31 cellular contexts compared by ENCODE assay signal in the genomic region with DNA sequence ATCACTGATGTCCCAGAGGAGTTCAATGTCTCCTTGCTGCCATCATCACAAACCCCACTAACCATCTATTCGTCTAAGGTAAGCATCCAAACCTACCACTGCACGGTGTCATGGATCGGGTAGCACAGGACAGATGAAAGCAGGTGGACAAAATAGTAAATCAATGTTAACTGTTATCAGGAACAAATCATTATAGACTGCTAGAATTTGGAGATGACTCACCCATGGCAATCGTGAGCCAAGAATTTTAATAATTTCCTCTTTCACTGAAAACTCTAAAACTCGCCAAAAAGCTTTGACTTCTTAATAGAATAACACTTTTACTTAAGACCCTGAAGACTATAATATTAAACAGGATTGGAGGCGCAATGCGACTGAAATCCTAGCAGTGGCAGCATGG. TPM values are rescaled to one million over a fixed set of nuclear protein-coding genes. Genes with fewer than 3 reads are reported as not detected.
DNase-seq lines count a peak whose midpoint lies in the region; ATAC-seq, FAIRE-seq and TF ChIP-seq lines count a peak whose summit lies in the region.
"Had no signal": no experiment of that assay in that cellular context is flagged by ENCODE, and none has a peak within 500 bp of the region (broad histone marks: within the 10 kb centered on the region; RNA-seq: fewer than 3 reads in every experiment).

No MANE protein-coding gene starts in this region.

- no peaks in the 10 kb centered on the region for H3K9me3 ChIP-seq in right lobe of liver
- H3K9me3 ChIP-seq in HepG2 (ENCODE audit: low read length): 0 out of 2 replicates have a peak, but pooled peaks cover 3% of the 10 kb centered on the region
- H3K9me3 ChIP-seq in ascending aorta: no peaks in the 10 kb centered on the region
- H3K9me3 ChIP-seq: breast epithelium, MG63, upper lobe of right lung had no signal

- no peak overlapping the region for H3K4me2 ChIP-seq in HepG2 (ENCODE audit: low read depth, low read length)

- ATAC-seq in right lobe of liver: peak in 3 of 4 donors; percentile 25 to 74 (median 37)
- ATAC-seq in HepG2: no peak
- no peak for ATAC-seq in GM18861 (IDR thresholded peaks at IDR 0.05; ENCODE audit: unreplicated experiment)
- no peak for ATAC-seq in HG03442 (IDR thresholded peaks at IDR 0.05; ENCODE audit: unreplicated experiment)
- ATAC-seq: activated CD4-positive, CD25-positive, alpha-beta regulatory T cell treated with anti-CD3 and anti-CD28 coated beads, Interleukin-2, amount 50 U/mL, for 24 hours; activated CD8-positive, alpha-beta T cell treated with anti-CD3 and anti-CD28 coated beads for 36 hours; activated naive CD8-positive, alpha-beta T cell treated with anti-CD3 and anti-CD28 coated beads, Interleukin-2, amount 50 U/mL, for 24 hours; naive thymus-derived CD4-positive, alpha-beta T cell; stimulated activated effector memory CD8-positive, alpha-beta T cell treated with anti-CD3 and anti-CD28 coated beads, Interleukin-12 subunit alpha, Interleukin-12 subunit beta, amount 100 ng/mL, for 72 hours; T-cell; upper lobe of right lung had no signal

- H3K4me3 Mint-ChIP-seq in activated T-helper 1 cell treated with anti-CD3 and anti-CD28 coated beads, Interleukin-12 subunit alpha, Interleukin-12 subunit beta, Interleukin-2, Interleukin-4 antibody, amounts not matched to agents 30 ng/mL and 10 ng/mL and 1 ng/mL, durations not matched to agents 14 hours and 24 hours and 36 hours: no peak overlapping the region
- H3K4me3 Mint-ChIP-seq: activated CD8-positive, alpha-beta T cell treated with anti-CD3 and anti-CD28 coated beads for 36 hours; activated naive CD8-positive, alpha-beta T cell treated with anti-CD3 and anti-CD28 coated beads, Interleukin-2, amount 50 U/mL, for 24 hours; dendritic cell treated with granulocyte-macrophage colony-stimulating factor and Interleukin-4, amounts not matched to agents 40 ng/mL and 50 ng/mL, for 4 days; HFFc6; mesothelial cell of epicardium; naive thymus-derived CD4-positive, alpha-beta T cell; stimulated activated effector memory CD8-positive, alpha-beta T cell treated with anti-CD3 and anti-CD28 coated beads, Interleukin-12 subunit alpha, Interleukin-12 subunit beta, amount 100 ng/mL, for 72 hours; T-cell had no signal

- no peaks in the 10 kb centered on the region for H4K20me1 ChIP-seq in HepG2 (ENCODE audit: insufficient read depth, low read length)

- TF ChIP-seq EP300 in HepG2 (IDR thresholded peaks at IDR 0.05; ENCODE audit: low read depth in 2 of 2, low read length in 2 of 2) (no peak), HepG2 (CRISPR knock-in tag; IDR thresholded peaks at IDR 0.05; ENCODE audit: borderline replicate concordance) (no peak)

- CTCF ChIA-PET in HepG2 (lab: Yijun Ruan, JAX; ENCODE audit: low intra/inter-chr PET ratio, low total read pairs): no interaction called here

- FAIRE-seq in HepG2 (lab: Jason Lieb, UNC): no peak
- FAIRE-seq: endometrium had no signal

- H3K4me1 Mint-ChIP-seq in activated T-helper 1 cell treated with anti-CD3 and anti-CD28 coated beads, Interleukin-12 subunit alpha, Interleukin-12 subunit beta, Interleukin-2, Interleukin-4 antibody, amounts not matched to agents 30 ng/mL and 10 ng/mL and 1 ng/mL, durations not matched to agents 14 hours and 24 hours and 36 hours (ENCODE audit: low read depth): peaks cover 2% of the 10 kb centered on the region
- H3K4me1 Mint-ChIP-seq: activated naive CD8-positive, alpha-beta T cell treated with anti-CD3 and anti-CD28 coated beads, Interleukin-2, amount 50 U/mL, for 24 hours; mesothelial cell of epicardium; naive thymus-derived CD4-positive, alpha-beta T cell; stimulated activated effector memory CD8-positive, alpha-beta T cell treated with anti-CD3 and anti-CD28 coated beads, Interleukin-12 subunit alpha, Interleukin-12 subunit beta, amount 100 ng/mL, for 72 hours; T-cell had no signal

- POLR2A ChIA-PET in HepG2 (lab: Yijun Ruan, JAX): interaction anchor here (0.8 to 1.2 kb wide), 6 partner anchors 11 to 37 kb away, joined by 3 to 16 read pairs (median 8); no protein-coding TSS in a partner anchor

- no peak overlapping the region for H3K4me3 ChIP-seq in right lobe of liver
- no peak overlapping the region for H3K4me3 ChIP-seq in HepG2 (replicated peaks in 1 of 3; ENCODE audit: insufficient read depth in 1 of 3, low read depth in 2 of 3, low read length in 3 of 3)
- no peak overlapping the region for H3K4me3 ChIP-seq in ascending aorta
- no peak overlapping the region for H3K4me3 ChIP-seq in fibroblast of the aortic adventitia (ENCODE audit: low read depth, low read length)
- H3K4me3 ChIP-seq: breast epithelium, heart right ventricle, MG63, upper lobe of right lung had no signal

- H3K36me3 ChIP-seq in right lobe of liver (no peaks in the 10 kb centered on the region), HepG2 (replicated peaks in 1 of 2; ENCODE audit: control insufficient read depth in 1 of 2, insufficient read depth in 2 of 2, low read length in 2 of 2) (no peaks in the 10 kb centered on the region), ascending aorta (no peaks in the 10 kb centered on the region)
- H3K36me3 ChIP-seq: breast epithelium, heart right ventricle, MG63, upper lobe of right lung had no signal

- DNase-seq in right lobe of liver: no peak
- DNase-seq in HepG2 (ENCODE audit: low spot score): no peak
- DNase-seq in ascending aorta (ENCODE audit: low spot score in 2 of 2): no peak
- peak; percentile 77 for DNase-seq in fibroblast of the aortic adventitia (ENCODE audit: low read depth)
- no peak for DNase-seq in activated T-helper 1 cell treated with anti-CD3 and anti-CD28 coated beads, Interleukin-12 subunit alpha, Interleukin-12 subunit beta, Interleukin-2, Interleukin-4 antibody, amounts not matched to agents 30 ng/mL and 10 ng/mL and 1 ng/mL, durations not matched to agents 14 hours and 24 hours and 36 hours (ENCODE audit: low spot score)
- DNase-seq in NCI-H128 (lab: John Stamatoyannopoulos, UW; ENCODE audit: unreplicated experiment): no peak
- DNase-seq: activated CD8-positive, alpha-beta T cell treated with anti-CD3 and anti-CD28 coated beads for 36 hours; activated gamma-delta T cell treated with Interleukin-2 at 50 U/mL for 16 hours; activated naive CD8-positive, alpha-beta T cell treated with anti-CD3 and anti-CD28 coated beads, Interleukin-2, amount 50 U/mL, for 24 hours; activated T-cell treated with anti-CD3 and anti-CD28 coated beads for 4 hours; heart right ventricle; KBM-7; MG63; naive thymus-derived CD4-positive, alpha-beta T cell; NCI-H1417 treated with DMSO at 0.1 percent for 48 hours; NCI-H2107; nucleus accumbens; OCI-M1; SIG-M5; T-cell; upper lobe of right lung had no signal

- H3K9me3 Mint-ChIP-seq in activated T-helper 1 cell treated with anti-CD3 and anti-CD28 coated beads, Interleukin-12 subunit alpha, Interleukin-12 subunit beta, Interleukin-2, Interleukin-4 antibody, amounts not matched to agents 30 ng/mL and 10 ng/mL and 1 ng/mL, durations not matched to agents 14 hours and 24 hours and 36 hours: peaks cover 3% of the 10 kb centered on the region
- H3K9me3 Mint-ChIP-seq: dendritic cell treated with granulocyte-macrophage colony-stimulating factor and Interleukin-4, amounts not matched to agents 40 ng/mL and 50 ng/mL, for 4 days; stimulated activated effector memory CD8-positive, alpha-beta T cell treated with anti-CD3 and anti-CD28 coated beads, Interleukin-12 subunit alpha, Interleukin-12 subunit beta, amount 100 ng/mL, for 72 hours had no signal

- TF ChIP-seq CTCF in right lobe of liver (IDR thresholded peaks at IDR 0.05) (no peak), HepG2 (CRISPR knock-in tag; IDR thresholded peaks at IDR 0.05) (no peak), ascending aorta (IDR thresholded peaks at IDR 0.05) (no peak), fibroblast of the aortic adventitia (IDR thresholded peaks at IDR 0.05; ENCODE audit: insufficient read depth, low read length) (no peak)

- no peak for TF ChIP-seq POLR2A in right lobe of liver (IDR thresholded peaks at IDR 0.05)
- TF ChIP-seq POLR2A in HepG2 (IDR thresholded peaks at IDR 0.05; ENCODE audit: insufficient read depth in 1 of 2, low read depth in 2 of 2, low read length in 2 of 2): no peak

- H3K36me3 Mint-ChIP-seq in activated T-helper 1 cell treated with anti-CD3 and anti-CD28 coated beads, Interleukin-12 subunit alpha, Interleukin-12 subunit beta, Interleukin-2, Interleukin-4 antibody, amounts not matched to agents 30 ng/mL and 10 ng/mL and 1 ng/mL, durations not matched to agents 14 hours and 24 hours and 36 hours (ENCODE audit: low read depth): peaks cover 2% of the 10 kb centered on the region
- H3K36me3 Mint-ChIP-seq: mesothelial cell of epicardium; stimulated activated effector memory CD8-positive, alpha-beta T cell treated with anti-CD3 and anti-CD28 coated beads, Interleukin-12 subunit alpha, Interleukin-12 subunit beta, amount 100 ng/mL, for 72 hours had no signal

- H3K27me3 ChIP-seq in right lobe of liver: no peaks in the 10 kb centered on the region
- H3K27me3 ChIP-seq in HepG2 (ENCODE audit: control insufficient read depth in 1 of 2, insufficient read depth in 2 of 2, low read length in 2 of 2): no peaks in the 10 kb centered on the region; a peak in 2 of 5 replicates
- no peaks in the 10 kb centered on the region for H3K27me3 ChIP-seq in ascending aorta
- H3K27me3 ChIP-seq: breast epithelium, heart right ventricle, MG63, upper lobe of right lung had no signal

- no peak overlapping the region for H2AFZ ChIP-seq in HepG2 (ENCODE audit: low read length)

- H3K79me2 ChIP-seq in HepG2 (ENCODE audit: insufficient read depth, low read length): no peaks in the 10 kb centered on the region

- H3K9ac ChIP-seq in HepG2 (ENCODE audit: insufficient read depth, low read depth, low read length): no peak overlapping the region

- in situ Hi-C loops in HepG2 (cut with HindIII; ENCODE audit: extremely low pct_ligation_motif_present, low pct_unique_long_range_greater_than_20kb): no loop called here

- BruUV-seq in HepG2 (replicated peaks; lab: Mats Ljungman, UMichigan): no TSS peak

- TF ChIP-seq RAD21 in HepG2 (CRISPR knock-in tag; IDR thresholded peaks at IDR 0.05): no peak

- H3K4me1 ChIP-seq in right lobe of liver (peaks cover 0 to 16% (median 5%) of the 10 kb centered on the region in 4 donors), HepG2 (ENCODE audit: insufficient read depth, low read length) (peaks cover 30% of the 10 kb centered on the region), ascending aorta (peaks cover 0 to 7% of the 10 kb centered on the region in 2 donors)
- H3K4me1 ChIP-seq: breast epithelium, upper lobe of right lung had no signal

- peaks cover 4% of the 10 kb centered on the region for H3K27me3 Mint-ChIP-seq in activated T-helper 1 cell treated with anti-CD3 and anti-CD28 coated beads, Interleukin-12 subunit alpha, Interleukin-12 subunit beta, Interleukin-2, Interleukin-4 antibody, amounts not matched to agents 30 ng/mL and 10 ng/mL and 1 ng/mL, durations not matched to agents 14 hours and 24 hours and 36 hours (ENCODE audit: insufficient read depth)
- H3K27me3 Mint-ChIP-seq: activated CD8-positive, alpha-beta T cell treated with anti-CD3 and anti-CD28 coated beads for 36 hours; activated naive CD8-positive, alpha-beta T cell treated with anti-CD3 and anti-CD28 coated beads, Interleukin-2, amount 50 U/mL, for 24 hours; dendritic cell treated with granulocyte-macrophage colony-stimulating factor and Interleukin-4, amounts not matched to agents 40 ng/mL and 50 ng/mL, for 4 days had no signal

- WGBS in right lobe of liver (ENCODE audit: insufficient coverage, low coverage, low lambda C conversion rate, missing lambda C conversion rate): 20% methylated on average over 5 of the region's 7 CpGs
- WGBS in HepG2 (ENCODE audit: low lambda C conversion rate): 60% methylated on average over 7 of the region's 7 CpGs

- intact Hi-C loops in right lobe of liver (cut with DNase I): no loop called here
- intact Hi-C loops in HepG2 (cut with micrococcal nuclease; ENCODE audit: unreplicated experiment): no loop called here
- intact Hi-C loops in ascending aorta (cut with DNase I): no loop called here
- intact Hi-C loops in activated T-helper 1 cell treated with anti-CD3 and anti-CD28 coated beads, Interleukin-12 subunit alpha, Interleukin-12 subunit beta, Interleukin-2, Interleukin-4 antibody, amounts not matched to agents 30 ng/mL and 10 ng/mL and 1 ng/mL, durations not matched to agents 14 hours and 24 hours and 36 hours (cut with micrococcal nuclease): no loop called here

- peak overlapping the region in 2 of 3 donors; percentile 3 to 5 for H3K27ac ChIP-seq in right lobe of liver
- H3K27ac ChIP-seq in HepG2 (ENCODE audit: extremely low read length, insufficient read depth, low read length): no peak overlapping the region
- H3K27ac ChIP-seq in ascending aorta: peak overlapping the region; percentile 45 to 49
- H3K27ac ChIP-seq: breast epithelium, C4-2B, heart right ventricle, upper lobe of right lung had no signal

- H3K27ac Mint-ChIP-seq in activated T-helper 1 cell treated with anti-CD3 and anti-CD28 coated beads, Interleukin-12 subunit alpha, Interleukin-12 subunit beta, Interleukin-2, Interleukin-4 antibody, amounts not matched to agents 30 ng/mL and 10 ng/mL and 1 ng/mL, durations not matched to agents 14 hours and 24 hours and 36 hours: no peak overlapping the region
- H3K27ac Mint-ChIP-seq: activated CD8-positive, alpha-beta T cell treated with anti-CD3 and anti-CD28 coated beads for 36 hours; activated naive CD8-positive, alpha-beta T cell treated with anti-CD3 and anti-CD28 coated beads, Interleukin-2, amount 50 U/mL, for 24 hours; dendritic cell treated with granulocyte-macrophage colony-stimulating factor and Interleukin-4, amounts not matched to agents 40 ng/mL and 50 ng/mL, for 4 days; HFFc6; mesothelial cell of epicardium; naive thymus-derived CD4-positive, alpha-beta T cell; stimulated activated effector memory CD8-positive, alpha-beta T cell treated with anti-CD3 and anti-CD28 coated beads, Interleukin-12 subunit alpha, Interleukin-12 subunit beta, amount 100 ng/mL, for 72 hours; T-cell had no signal

RNA-seq across cellular contexts. Expression of gene BZW1, which starts 33.7 kb away (rescaled TPM):
- total RNA-seq in right lobe of liver (100 to 1,000 TPM; 176 to 239 (median 210) TPM), HepG2 (2016; rRNA removed; fragmentation: Illumina TruSeq; extraction: Trizol) (384 and 709 TPM in 2 replicates), ascending aorta (85.4 TPM), fibroblast of the aortic adventitia (ENCODE audit: low replicate concordance) (931 and 1,135 TPM in 2 replicates)
- 49.4 and 52.0 TPM in 2 replicates for total RNA-seq in HepG2 (2016; cell fraction: cytosol; rRNA removed; fragmentation: Illumina TruSeq; extraction: Trizol; ENCODE audit: low read depth)
- 384 and 712 TPM in 2 replicates for total RNA-seq in HepG2 (2016; cell fraction: insoluble cytoplasmic fraction; rRNA removed; fragmentation: Illumina TruSeq; extraction: Trizol)
- 128 and 149 TPM in 2 replicates for total RNA-seq in HepG2 (2016; cell fraction: membrane; rRNA removed; fragmentation: Illumina TruSeq; extraction: Trizol)
- total RNA-seq in HepG2 (2016; cell fraction: nucleus; rRNA removed; fragmentation: Illumina TruSeq; extraction: Trizol): 204 and 212 TPM in 2 replicates
- polyA plus RNA-seq in HepG2 (2011; rRNA removed): 102 and 106 TPM in 2 replicates
- polyA plus RNA-seq in HepG2 (2011; cell fraction: cytosol; rRNA removed): 66.0 and 86.9 TPM in 2 replicates
- polyA plus RNA-seq in HepG2 (2011; cell fraction: nucleus; rRNA removed): 34.9 and 38.3 TPM in 2 replicates
- 149 and 200 TPM in 2 replicates for polyA plus RNA-seq in HepG2 (2012)
- 39.8 and 47.1 TPM in 2 replicates for polyA plus RNA-seq in HepG2 (2016; cell fraction: cytosol; fragmentation: Illumina TruSeq; extraction: Trizol; ENCODE audit: low read depth)
- polyA plus RNA-seq in HepG2 (2016; cell fraction: insoluble cytoplasmic fraction; fragmentation: Illumina TruSeq; extraction: Trizol; ENCODE audit: low read depth): 442 and 506 TPM in 2 replicates
- 90.4 and 101 TPM in 2 replicates for polyA plus RNA-seq in HepG2 (2016; cell fraction: membrane; fragmentation: Illumina TruSeq; extraction: Trizol; ENCODE audit: low read depth)
- polyA plus RNA-seq in HepG2 (2016; cell fraction: nucleus; fragmentation: Illumina TruSeq; extraction: Trizol; ENCODE audit: insufficient read depth, low read depth): 131 and 143 TPM in 2 replicates
- 198 and 668 TPM in 2 replicates for polyA minus RNA-seq in HepG2 (2011; rRNA and poly(A)+ RNA removed; ENCODE audit: low replicate concordance)
- 190 and 223 TPM in 2 replicates for polyA minus RNA-seq in HepG2 (2011; cell fraction: cytosol; rRNA and poly(A)+ RNA removed)
- polyA minus RNA-seq in HepG2 (2011; cell fraction: nucleus; rRNA and poly(A)+ RNA removed): 207 and 220 TPM in 2 replicates
- total RNA-seq in activated T-helper 1 cell treated with anti-CD3 and anti-CD28 coated beads, Interleukin-12 subunit alpha, Interleukin-12 subunit beta, Interleukin-2, Interleukin-4 antibody, amounts not matched to agents 30 ng/mL and 10 ng/mL and 1 ng/mL, durations not matched to agents 14 hours and 24 hours and 36 hours: 446 and 447 TPM in 2 replicates

Comparison
In these comparisons a context has a peak if more than half of its experiments do, and no peak if none do; other contexts are left out.
1. ATAC-seq: peak in right lobe of liver (3 of 4); none in HepG2 (single experiment), GM18861 (single experiment) and HG03442 (single experiment).